ENCODE assay signal across 8 cellular contexts in the genomic region with DNA sequence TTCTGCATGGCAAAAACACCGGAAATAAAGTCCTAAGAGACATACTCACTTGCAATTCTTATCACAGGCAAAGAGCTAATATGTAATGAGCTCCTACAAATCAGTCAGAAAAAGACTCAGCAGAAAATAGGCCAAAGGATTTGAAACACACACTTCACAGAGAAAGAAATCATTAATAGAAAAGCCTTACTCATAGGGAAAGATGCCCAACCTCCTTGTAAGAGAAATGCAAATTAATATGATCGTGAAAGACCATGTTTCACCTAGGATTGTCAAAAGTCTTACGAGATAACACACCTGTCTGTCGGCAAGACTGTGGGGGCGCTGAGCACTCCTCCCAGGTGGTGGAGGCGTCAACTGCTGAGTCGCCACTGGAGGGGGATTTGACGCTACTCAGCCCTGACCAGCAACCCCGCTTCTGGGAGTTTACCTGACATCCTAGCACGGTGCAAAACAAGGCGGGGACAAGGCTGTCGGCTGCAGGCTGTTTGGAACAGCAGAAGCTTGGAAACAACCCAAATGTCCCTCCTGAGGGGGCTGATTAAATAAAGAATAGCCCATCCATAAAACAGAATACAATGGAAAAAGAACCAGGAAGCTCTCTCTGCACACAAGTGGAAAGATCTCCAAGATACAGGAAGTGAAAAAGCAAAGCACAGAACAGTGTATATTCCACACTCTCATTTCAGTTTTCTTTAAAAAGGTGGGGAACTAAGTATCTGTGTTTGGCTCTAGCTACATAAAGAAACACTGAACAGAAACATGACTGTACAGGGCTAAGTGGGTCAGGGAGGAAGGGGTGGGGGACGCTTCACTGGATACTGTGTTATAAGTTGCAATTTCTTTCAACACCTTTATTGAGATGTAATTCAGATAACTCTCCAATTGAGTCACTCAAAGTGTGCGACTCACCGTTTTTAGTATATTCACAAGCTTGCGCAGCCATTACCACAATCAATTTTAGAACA. TPM values are rescaled to one million over a fixed set of nuclear protein-coding genes. Genes with fewer than 3 reads are reported as not detected.
DNase-seq lines count a peak whose midpoint lies in the region; ATAC-seq and TF ChIP-seq lines count a peak whose summit lies in the region.

No MANE protein-coding gene starts in this region.

- no peak overlapping the region for H2AFZ ChIP-seq in SU-DHL-6 (ENCODE audit: low read depth, low read length, severe bottlenecking)

- H3K36me3 Mint-ChIP-seq in dendritic cell treated with granulocyte-macrophage colony-stimulating factor and Interleukin-4, amounts not matched to agents 40 ng/mL and 50 ng/mL, for 4 days (ENCODE audit: low read depth) = peaks cover 60% of the 10 kb centered on the region

- H3K27me3 Mint-ChIP-seq in dendritic cell treated with granulocyte-macrophage colony-stimulating factor and Interleukin-4, amounts not matched to agents 40 ng/mL and 50 ng/mL, for 4 days = peaks cover 5% of the 10 kb centered on the region

- H3K9me3 Mint-ChIP-seq in dendritic cell treated with granulocyte-macrophage colony-stimulating factor and Interleukin-4, amounts not matched to agents 40 ng/mL and 50 ng/mL, for 4 days = no peaks in the 10 kb centered on the region

- H3K9me3 ChIP-seq in BE2C (no peaks in the 10 kb centered on the region), SU-DHL-6 (ENCODE audit: insufficient read depth, low read length) (no peaks in the 10 kb centered on the region), mucosa of rectum (ENCODE audit: control insufficient read depth in 2 of 2, low read length in 2 of 2) (no peaks in the 10 kb centered on the region), aorta (ENCODE audit: control insufficient read depth, low read length) (no peaks in the 10 kb centered on the region)

- peaks cover 11% of the 10 kb centered on the region for H3K79me2 ChIP-seq in SU-DHL-6 (ENCODE audit: insufficient read depth, low read length)

- no peaks in the 10 kb centered on the region for H3K9me2 ChIP-seq in SU-DHL-6 (replicated peaks; ENCODE audit: insufficient read depth, low read length)

- no peak overlapping the region for H3K9ac ChIP-seq in SU-DHL-6 (ENCODE audit: low read length)
- H3K9ac ChIP-seq in mucosa of rectum (ENCODE audit: low read depth in 1 of 2, low read length in 2 of 2) = peak overlapping the region; percentile 36 to 41

- intact Hi-C loops in dendritic cell treated with granulocyte-macrophage colony-stimulating factor and Interleukin-4, amounts not matched to agents 40 ng/mL and 50 ng/mL, for 4 days (cut with micrococcal nuclease) = no loop called here
- intact Hi-C loops in aorta (cut with DNase I) = no loop called here

- TF ChIP-seq CTCF in BE2C (IDR thresholded peaks at IDR 0.05; ENCODE audit: low read depth, low read length) (no peak), SU-DHL-6 (IDR thresholded peaks at IDR 0.05; ENCODE audit: insufficient read depth, low read length, poor library complexity, severe bottlenecking) (no peak)

- DNase-seq in BE2C (peak; percentile 47), aorta (no peak), DMS53 (lab: John Stamatoyannopoulos, UW) (no peak)

- peaks cover 6% of the 10 kb centered on the region; the same call in 1 of the 2 replicates for H3F3A ChIP-seq in SU-DHL-6 (ENCODE audit: insufficient read depth)

- H3K27ac ChIP-seq in SU-DHL-6 (ENCODE audit: low read depth, low read length) = peak overlapping the region; percentile 10; the same call in 1 of the 2 replicates
- H3K27ac ChIP-seq in mucosa of rectum (ENCODE audit: low read depth in 2 of 2, low read length in 2 of 2) = peak overlapping the region; percentile 67 to 84
- H3K27ac ChIP-seq in aorta (ENCODE audit: low read depth in 1 of 2, low read length in 2 of 2) = peak overlapping the region in 1 of 2 donors; percentile 69

- H3K4me3 Mint-ChIP-seq in dendritic cell treated with granulocyte-macrophage colony-stimulating factor and Interleukin-4, amounts not matched to agents 40 ng/mL and 50 ng/mL, for 4 days = peak overlapping the region; percentile 2

- WGBS in aorta, 2 donors = 38 to 39% methylated on average over 16 of the region's 16 CpGs

- H3K4me3 ChIP-seq in BE2C (ENCODE audit: low read depth, low read length) = peak overlapping the region; percentile 19
- H3K4me3 ChIP-seq in SU-DHL-6 (ENCODE audit: insufficient read depth, low read length, poor library complexity, severe bottlenecking) = no peak overlapping the region
- H3K4me3 ChIP-seq in mucosa of rectum (ENCODE audit: low read length in 2 of 2) = peak overlapping the region; percentile 17 to 43
- H3K4me3 ChIP-seq in aorta (ENCODE audit: low read length in 2 of 2) = no peak overlapping the region

- peaks cover 8% of the 10 kb centered on the region for H3K4me1 ChIP-seq in BE2C
- H3K4me1 ChIP-seq in mucosa of rectum (ENCODE audit: control insufficient read depth in 2 of 2, insufficient read depth in 2 of 2, low read length in 2 of 2) = peaks cover 21 to 23% of the 10 kb centered on the region in 2 donors
- peaks cover 0 to 3% of the 10 kb centered on the region in 2 donors for H3K4me1 ChIP-seq in aorta (ENCODE audit: control insufficient read depth in 1 of 2, insufficient read depth in 2 of 2, low read length in 2 of 2)

- H3K27me3 ChIP-seq in BE2C (no peaks in the 10 kb centered on the region), SU-DHL-6 (ENCODE audit: low read length) (no peaks in the 10 kb centered on the region), mucosa of rectum (ENCODE audit: control insufficient read depth in 2 of 2, insufficient read depth in 2 of 2, low read length in 2 of 2) (no peaks in the 10 kb centered on the region), aorta (ENCODE audit: control insufficient read depth in 1 of 2, insufficient read depth in 2 of 2, low read length in 1 of 2) (no peaks in the 10 kb centered on the region)

- H3K36me3 ChIP-seq in BE2C = peaks cover 80% of the 10 kb centered on the region
- H3K36me3 ChIP-seq in SU-DHL-6 (ENCODE audit: low read length) = no peaks in the 10 kb centered on the region
- H3K36me3 ChIP-seq in mucosa of rectum (ENCODE audit: control insufficient read depth in 2 of 2, insufficient read depth in 2 of 2, low read length in 2 of 2) = peaks cover 20 to 36% of the 10 kb centered on the region in 2 donors
- H3K36me3 ChIP-seq in aorta (ENCODE audit: control insufficient read depth in 1 of 2, insufficient read depth in 2 of 2, low read length in 1 of 2) = peaks cover 0 to 4% of the 10 kb centered on the region in 2 donors

- no peaks in the 10 kb centered on the region for H4K20me1 ChIP-seq in SU-DHL-6 (ENCODE audit: low read depth, low read length)

- H3K4me1 Mint-ChIP-seq in dendritic cell treated with granulocyte-macrophage colony-stimulating factor and Interleukin-4, amounts not matched to agents 40 ng/mL and 50 ng/mL, for 4 days (ENCODE audit: low read depth) = peaks cover 53% of the 10 kb centered on the region

- in situ Hi-C loops in GM18951 (cut with MboI; ENCODE audit: low sequenced_read_pairs, unreplicated experiment) = no loop called here

- peak overlapping the region; percentile 30 for H3K4me2 ChIP-seq in SU-DHL-6 (ENCODE audit: low read depth, low read length, poor library complexity, severe bottlenecking)

- ATAC-seq in HG03159 (IDR thresholded peaks at IDR 0.05; ENCODE audit: unreplicated experiment) (peak; percentile 83), aorta (ENCODE audit: low FRiP score) (no peak)

- peak; percentile 31 for TF ChIP-seq POLR2A in GM18951 (IDR thresholded peaks at IDR 0.05; ENCODE audit: extremely low read depth, insufficient read depth, insufficient read length)

- peak overlapping the region; percentile 46 for H3K27ac Mint-ChIP-seq in dendritic cell treated with granulocyte-macrophage colony-stimulating factor and Interleukin-4, amounts not matched to agents 40 ng/mL and 50 ng/mL, for 4 days

RNA-seq across cellular contexts. Expression of a gene that starts 11.5 kb away (rescaled TPM):
- 460 TPM for polyA plus RNA-seq in BE2C (2012; ENCODE audit: insufficient read depth, insufficient read length, low read depth)
- total RNA-seq in aorta = 100 to 1,000 TPM; 144 to 167 TPM
- polyA plus RNA-seq in aorta = 100 to 1,000 TPM in 1 of 2 donors, 10 to 100 TPM in 1; 37.4 to 160 TPM

RNA-seq across cellular contexts. Expression of a gene that starts 33.0 kb away (rescaled TPM):
- polyA plus RNA-seq in BE2C (2012; ENCODE audit: insufficient read depth, insufficient read length, low read depth) = 51.4 TPM
- total RNA-seq in aorta = 10 to 100 TPM; 96.3 to 96.9 TPM
- 10 to 100 TPM; 17.2 to 46.8 TPM for polyA plus RNA-seq in aorta

Comparison
In these comparisons a context has a peak if more than half of its experiments do, and no peak if none do; other contexts are left out.
1. H3K4me3 ChIP-seq: peak in BE2C (single experiment) and mucosa of rectum (2 of 2); none in SU-DHL-6 (single experiment) and aorta (0 of 2).